18 cellular contexts compared by ENCODE assay signal in genomic region chr20:59669451-59669850, GRCh38.
DNase-seq lines count a peak whose midpoint lies in the region; ATAC-seq and TF ChIP-seq lines count a peak whose summit lies in the region.
"Had no signal": no experiment of that assay in that cellular context is flagged by ENCODE, and none has a peak within 500 bp of the region (broad histone marks: within the 10 kb centered on the region; RNA-seq: fewer than 3 reads in every experiment).

No MANE protein-coding gene starts in this region.

- TF ChIP-seq EP300 in esophagus muscularis mucosa (IDR thresholded peaks at IDR 0.05), result no peak

- intact Hi-C loops in esophagus muscularis mucosa (cut with DNase I), result no loop called here

- no peak overlapping the region for H3K4me3 ChIP-seq in BLaER1 treated with 17β-estradiol and CSF1 and Interleukin-3, amounts not matched to agents 10 nM and 100 nM
- no peak overlapping the region for H3K4me3 ChIP-seq in RWPE2 (ENCODE audit: severe bottlenecking)
- no peak overlapping the region for H3K4me3 ChIP-seq in esophagus muscularis mucosa
- H3K4me3 ChIP-seq: GM23338 had no signal

- peaks cover 0 to 100% (median 16%) of the 10 kb centered on the region in 11 experiments; a peak in 16 of 22 replicates for H4K20me1 ChIP-seq in BLaER1 treated with 17β-estradiol and CSF1 and Interleukin-3, amounts not matched to agents 10 nM and 100 nM

- H3K9ac ChIP-seq in BLaER1 treated with 17β-estradiol and CSF1 and Interleukin-3, amounts not matched to agents 10 nM and 100 nM, result no peak overlapping the region

- TF ChIP-seq POLR2A in esophagus muscularis mucosa (IDR thresholded peaks at IDR 0.05; ENCODE audit: low read depth), result no peak

- peak; percentile 25 for DNase-seq in RWPE2 (ENCODE audit: low spot score)
- DNase-seq in esophagus muscularis mucosa (ENCODE audit: extremely low spot score), result peak; percentile 57
- DNase-seq in ureter (ENCODE audit: low spot score), result peak; percentile 28
- no peak for DNase-seq in NCI-H345 (lab: John Stamatoyannopoulos, UW)
- DNase-seq in activated naive CD4-positive, alpha-beta T cell treated with anti-CD3 and anti-CD28 coated beads, Interleukin-2, amount 50 U/mL, for 72 hours (ENCODE audit: low spot score in 2 of 2), result no peak
- DNase-seq: ACHN; BE2C; CD4-positive, alpha-beta memory T cell; DMS153; DMS79; GDM1; HCEC 1CT had no signal

- H3K9me3 Mint-ChIP-seq in activated naive CD4-positive, alpha-beta T cell treated with anti-CD3 and anti-CD28 coated beads, Interleukin-2, amount 50 U/mL, for 72 hours, result no peaks in the 10 kb centered on the region
- H3K9me3 Mint-ChIP-seq: GM23338 had no signal

- H3K4me2 ChIP-seq in BLaER1 treated with 17β-estradiol and CSF1 and Interleukin-3, amounts not matched to agents 10 nM and 100 nM, result peak overlapping the region in 6 of 11 experiments; percentile 25 to 68 (median 54); a peak in 6 of 22 replicates
- H3K4me2 ChIP-seq: GM23338 had no signal

- H3K36me3 ChIP-seq in BLaER1 treated with 17β-estradiol and CSF1 and Interleukin-3, amounts not matched to agents 10 nM and 100 nM, result peaks cover 0 to 97% (median 13%) of the 10 kb centered on the region in 11 experiments; a peak in 12 of 22 replicates
- no peaks in the 10 kb centered on the region for H3K36me3 ChIP-seq in RWPE2 (ENCODE audit: low read depth)
- H3K36me3 ChIP-seq in esophagus muscularis mucosa, result no peaks in the 10 kb centered on the region
- H3K36me3 ChIP-seq: BE2C had no signal

- ATAC-seq in RWPE2 (ENCODE audit: low read depth), result no peak
- no peak for ATAC-seq in GM18498 (IDR thresholded peaks at IDR 0.05; ENCODE audit: unreplicated experiment)
- ATAC-seq in activated naive CD4-positive, alpha-beta T cell treated with anti-CD3 and anti-CD28 coated beads, Interleukin-2, amount 50 U/mL, for 72 hours, result no peak
- ATAC-seq: GM23338, HepG2 had no signal

- peaks cover 36 to 100% (median 82%) of the 10 kb centered on the region in 10 experiments for H3K4me1 ChIP-seq in BLaER1 treated with 17β-estradiol and CSF1 and Interleukin-3, amounts not matched to agents 10 nM and 100 nM
- H3K4me1 ChIP-seq in RWPE2 (ENCODE audit: insufficient read depth, poor library complexity, severe bottlenecking) (no peaks in the 10 kb centered on the region), esophagus muscularis mucosa (no peaks in the 10 kb centered on the region)
- H3K4me1 ChIP-seq: BE2C had no signal

- no peak overlapping the region for H3K27ac Mint-ChIP-seq in activated naive CD4-positive, alpha-beta T cell treated with anti-CD3 and anti-CD28 coated beads, Interleukin-2, amount 50 U/mL, for 72 hours
- H3K27ac Mint-ChIP-seq: CD14-positive monocyte; CD4-positive, alpha-beta memory T cell; GM23338; IgD-negative memory B cell had no signal

- no peak overlapping the region for H3K27ac ChIP-seq in BLaER1 treated with 17β-estradiol and CSF1 and Interleukin-3, amounts not matched to agents 10 nM and 100 nM
- H3K27ac ChIP-seq in RWPE2 (ENCODE audit: poor library complexity, severe bottlenecking), result no peak overlapping the region
- no peak overlapping the region for H3K27ac ChIP-seq in esophagus muscularis mucosa (replicated peaks in 1 of 4)

- no peaks in the 10 kb centered on the region for H3K9me3 ChIP-seq in BLaER1 treated with 17β-estradiol and CSF1 and Interleukin-3, amounts not matched to agents 10 nM and 100 nM (replicated peaks in 1 of 11)
- H3K9me3 ChIP-seq in RWPE2 (ENCODE audit: severe bottlenecking), result no peaks in the 10 kb centered on the region
- H3K9me3 ChIP-seq in esophagus muscularis mucosa, result no peaks in the 10 kb centered on the region
- H3K9me3 ChIP-seq: BE2C had no signal

- TF ChIP-seq CTCF in RWPE2 (IDR thresholded peaks at IDR 0.05; ENCODE audit: poor library complexity, severe bottlenecking) (no peak), esophagus muscularis mucosa (IDR thresholded peaks at IDR 0.05) (no peak)

- 84% methylated on average over 6 of the region's 6 CpGs for WGBS in esophagus muscularis mucosa

- no peaks in the 10 kb centered on the region for H3K27me3 ChIP-seq in BLaER1 treated with 17β-estradiol and CSF1 and Interleukin-3, amounts not matched to agents 10 nM and 100 nM
- peaks cover 86% of the 10 kb centered on the region for H3K27me3 ChIP-seq in RWPE2 (ENCODE audit: insufficient read depth, poor library complexity, severe bottlenecking)
- peaks cover 0 to 42% (median 0%) of the 10 kb centered on the region in 4 donors for H3K27me3 ChIP-seq in esophagus muscularis mucosa

- no peaks in the 10 kb centered on the region for H3K36me3 Mint-ChIP-seq in activated naive CD4-positive, alpha-beta T cell treated with anti-CD3 and anti-CD28 coated beads, Interleukin-2, amount 50 U/mL, for 72 hours
- H3K36me3 Mint-ChIP-seq: CD14-positive monocyte; CD4-positive, alpha-beta memory T cell; IgD-negative memory B cell had no signal

Comparison
In these comparisons a context has a peak if more than half of its experiments do, and no peak if none do; other contexts are left out.
1. DNase-seq: peak in RWPE2 (single experiment), esophagus muscularis mucosa (single experiment) and ureter (single experiment); none in NCI-H345 (single experiment) and activated naive CD4-positive, alpha-beta T cell treated with anti-CD3 and anti-CD28 coated beads, Interleukin-2, amount 50 U/mL, for 72 hours (0 of 2).